8 cellular contexts compared by ENCODE assay signal in the genomic region with DNA sequence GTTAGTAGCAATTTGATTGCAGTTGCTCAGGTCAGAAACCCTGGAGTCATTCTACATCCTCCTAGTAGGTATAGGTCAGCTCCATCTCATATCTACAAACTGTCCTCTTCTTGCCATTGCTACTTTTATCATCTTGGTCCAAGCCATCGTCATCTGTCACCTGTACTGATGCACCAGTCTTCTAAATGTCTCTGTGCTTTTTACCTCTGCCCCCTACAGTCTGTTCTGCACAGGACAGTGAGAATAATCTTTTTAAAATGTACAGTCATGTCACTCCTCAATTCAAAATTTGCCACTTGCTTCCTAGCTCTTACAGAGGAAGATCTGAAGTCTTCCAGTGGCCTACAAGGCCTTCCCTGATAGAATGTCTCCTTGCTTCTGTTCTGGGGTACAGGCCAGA. TPM values are rescaled to one million over a fixed set of nuclear protein-coding genes. Genes with fewer than 3 reads are reported as not detected.
DNase-seq lines count a peak whose midpoint lies in the region; ATAC-seq and TF ChIP-seq lines count a peak whose summit lies in the region.

No MANE protein-coding gene starts in this region.

- H3K27ac ChIP-seq in hepatocyte (no peak overlapping the region), transverse colon (no peak overlapping the region)

- no peaks in the 10 kb centered on the region for H4K20me1 ChIP-seq in hepatocyte (ENCODE audit: insufficient read depth, poor library complexity, severe bottlenecking)

- WGBS in hepatocyte (ENCODE audit: low lambda C conversion rate, missing lambda C conversion rate), result 100% methylated on average over 1 of the region's 1 CpG
- WGBS in transverse colon (ENCODE audit: low coverage in 1 of 2), 2 donors, result 50 to 88% methylated on average over 1 of the region's 1 CpG

- H3K27me3 Mint-ChIP-seq in WTC11 (ENCODE audit: low read depth), result no peaks in the 10 kb centered on the region

- peak; percentile 41; the same call in 1 of the 2 replicates for TF ChIP-seq CTCF in GM12875 (IDR thresholded peaks at IDR 0.05; ENCODE audit: borderline replicate concordance, insufficient read depth, low read depth, low read length)
- TF ChIP-seq CTCF in LNCAP (IDR thresholded peaks at IDR 0.05), result peak; percentile 44; the same call in 1 of the 2 replicates
- peak; percentile 9 for TF ChIP-seq CTCF in hepatocyte (IDR thresholded peaks at IDR 0.05; ENCODE audit: poor library complexity)
- TF ChIP-seq CTCF in transverse colon (IDR thresholded peaks at IDR 0.05), result no peak
- TF ChIP-seq CTCF in WTC11 (IDR thresholded peaks at IDR 0.05), result no peak

- POLR2A ChIA-PET in WTC11 (lab: Charles Lee), result no interaction called here

- no peaks in the 10 kb centered on the region for H3K27me3 ChIP-seq in hepatocyte
- H3K27me3 ChIP-seq in transverse colon, result no peaks in the 10 kb centered on the region

- H3K9me3 Mint-ChIP-seq in WTC11, result peaks cover 19% of the 10 kb centered on the region

- no peaks in the 10 kb centered on the region for H3K9me2 ChIP-seq in hepatocyte (replicated peaks; ENCODE audit: insufficient read depth)

- CTCF ChIA-PET in WTC11 (lab: Charles Lee), result interaction anchor here (1.9 kb wide), 1 partner anchor 21 kb away, joined by 6 read pairs; no protein-coding TSS in a partner anchor

- no peak overlapping the region for H2AFZ ChIP-seq in hepatocyte

- no peak for TF ChIP-seq EP300 in transverse colon (IDR thresholded peaks at IDR 0.05; ENCODE audit: low read depth)

- 0 out of 2 replicates have a peak, but pooled peaks cover 4% of the 10 kb centered on the region for H3K4me1 Mint-ChIP-seq in WTC11

- no peak for DNase-seq in hepatocyte (ENCODE audit: low spot score)
- no peak for DNase-seq in transverse colon
- no peak for DNase-seq in WTC11 (ENCODE audit: low spot score)
- no peak for DNase-seq in NCI-H345 (lab: John Stamatoyannopoulos, UW)
- DNase-seq in EL, result no peak

- H3K9me3 ChIP-seq in hepatocyte (ENCODE audit: low read depth) (no peaks in the 10 kb centered on the region), transverse colon (no peaks in the 10 kb centered on the region)

- no peak for TF ChIP-seq POLR2A in transverse colon (IDR thresholded peaks at IDR 0.05)

- H3K36me3 Mint-ChIP-seq in WTC11, result peaks cover 22% of the 10 kb centered on the region

- H3K4me1 ChIP-seq in hepatocyte (ENCODE audit: insufficient read depth) (no peaks in the 10 kb centered on the region), transverse colon (peaks cover 0 to under 1% (median 0%) of the 10 kb centered on the region in 4 donors)

- peak; percentile 72 for ATAC-seq in GM21528 (IDR thresholded peaks at IDR 0.05; ENCODE audit: low FRiP score, unreplicated experiment)
- ATAC-seq in WTC11, result no peak; the same call in 1 of the 2 replicates

- intact Hi-C loops in transverse colon (cut with DNase I; ENCODE audit: low total_unique reads), result loop anchor here (10.0 kb wide), 1 partner anchor 55 kb away; the partner anchor contains the start of gene PAIP1

- H3K79me2 ChIP-seq in hepatocyte, result peaks cover 32% of the 10 kb centered on the region

- H3K27ac Mint-ChIP-seq in WTC11, result no peak overlapping the region

- in situ Hi-C loops in transverse colon (cut with MboI; ENCODE audit: low pct_ligation_motif_present in 1 of 4, low pct_unique_long_range_greater_than_20kb in 1 of 4, low sequenced_read_pairs in 3 of 4), result no loop called here

- H3K4me2 ChIP-seq in hepatocyte, result no peak overlapping the region

- no peak overlapping the region for H3K4me3 ChIP-seq in GM12875 (ENCODE audit: low read depth, low read length)
- H3K4me3 ChIP-seq in hepatocyte, result no peak overlapping the region
- H3K4me3 ChIP-seq in transverse colon, result no peak overlapping the region

- H3K36me3 ChIP-seq in hepatocyte (replicated peaks; ENCODE audit: insufficient read depth, low read depth) (no peaks in the 10 kb centered on the region), transverse colon (peaks cover 0 to 36% (median 16%) of the 10 kb centered on the region in 4 donors)

- no peak overlapping the region for H3K4me3 Mint-ChIP-seq in WTC11

TF ChIP-seq in WTC11, 78 proteins besides CTCF, POLR2A, EP300 and RAD21:
- TF ChIP-seq, protein P1, sequence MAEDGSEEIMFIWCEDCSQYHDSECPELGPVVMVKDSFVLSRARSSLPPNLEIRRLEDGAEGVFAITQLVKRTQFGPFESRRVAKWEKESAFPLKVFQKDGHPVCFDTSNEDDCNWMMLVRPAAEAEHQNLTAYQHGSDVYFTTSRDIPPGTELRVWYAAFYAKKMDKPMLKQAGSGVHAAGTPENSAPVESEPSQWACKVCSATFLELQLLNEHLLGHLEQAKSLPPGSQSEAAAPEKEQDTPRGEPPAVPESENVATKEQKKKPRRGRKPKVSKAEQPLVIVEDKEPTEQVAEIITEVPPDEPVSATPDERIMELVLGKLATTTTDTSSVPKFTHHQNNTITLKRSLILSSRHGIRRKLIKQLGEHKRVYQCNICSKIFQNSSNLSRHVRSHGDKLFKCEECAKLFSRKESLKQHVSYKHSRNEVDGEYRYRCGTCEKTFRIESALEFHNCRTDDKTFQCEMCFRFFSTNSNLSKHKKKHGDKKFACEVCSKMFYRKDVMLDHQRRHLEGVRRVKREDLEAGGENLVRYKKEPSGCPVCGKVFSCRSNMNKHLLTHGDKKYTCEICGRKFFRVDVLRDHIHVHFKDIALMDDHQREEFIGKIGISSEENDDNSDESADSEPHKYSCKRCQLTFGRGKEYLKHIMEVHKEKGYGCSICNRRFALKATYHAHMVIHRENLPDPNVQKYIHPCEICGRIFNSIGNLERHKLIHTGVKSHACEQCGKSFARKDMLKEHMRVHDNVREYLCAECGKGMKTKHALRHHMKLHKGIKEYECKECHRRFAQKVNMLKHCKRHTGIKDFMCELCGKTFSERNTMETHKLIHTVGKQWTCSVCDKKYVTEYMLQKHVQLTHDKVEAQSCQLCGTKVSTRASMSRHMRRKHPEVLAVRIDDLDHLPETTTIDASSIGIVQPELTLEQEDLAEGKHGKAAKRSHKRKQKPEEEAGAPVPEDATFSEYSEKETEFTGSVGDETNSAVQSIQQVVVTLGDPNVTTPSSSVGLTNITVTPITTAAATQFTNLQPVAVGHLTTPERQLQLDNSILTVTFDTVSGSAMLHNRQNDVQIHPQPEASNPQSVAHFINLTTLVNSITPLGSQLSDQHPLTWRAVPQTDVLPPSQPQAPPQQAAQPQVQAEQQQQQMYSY (CRISPR knock-in tag; IDR thresholded peaks at IDR 0.05), result no peak
- TF ChIP-seq FOXK1 (CRISPR knock-in tag; IDR thresholded peaks at IDR 0.05), result no peak
- no peak for TF ChIP-seq CREM (CRISPR knock-in tag; IDR thresholded peaks at IDR 0.05)
- no peak for TF ChIP-seq TCF7 (CRISPR knock-in tag; IDR thresholded peaks at IDR 0.05; ENCODE audit: low read depth)
- TF ChIP-seq EMX1 (CRISPR knock-in tag; IDR thresholded peaks at IDR 0.05), result no peak
- TF ChIP-seq SOX15 (CRISPR knock-in tag; IDR thresholded peaks at IDR 0.05), result no peak
- TF ChIP-seq, protein P2, sequence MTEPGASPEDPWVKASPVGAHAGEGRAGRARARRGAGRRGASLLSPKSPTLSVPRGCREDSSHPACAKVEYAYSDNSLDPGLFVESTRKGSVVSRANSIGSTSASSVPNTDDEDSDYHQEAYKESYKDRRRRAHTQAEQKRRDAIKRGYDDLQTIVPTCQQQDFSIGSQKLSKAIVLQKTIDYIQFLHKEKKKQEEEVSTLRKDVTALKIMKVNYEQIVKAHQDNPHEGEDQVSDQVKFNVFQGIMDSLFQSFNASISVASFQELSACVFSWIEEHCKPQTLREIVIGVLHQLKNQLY (CRISPR knock-in tag; IDR thresholded peaks at IDR 0.05), result no peak
- TF ChIP-seq, protein P3, sequence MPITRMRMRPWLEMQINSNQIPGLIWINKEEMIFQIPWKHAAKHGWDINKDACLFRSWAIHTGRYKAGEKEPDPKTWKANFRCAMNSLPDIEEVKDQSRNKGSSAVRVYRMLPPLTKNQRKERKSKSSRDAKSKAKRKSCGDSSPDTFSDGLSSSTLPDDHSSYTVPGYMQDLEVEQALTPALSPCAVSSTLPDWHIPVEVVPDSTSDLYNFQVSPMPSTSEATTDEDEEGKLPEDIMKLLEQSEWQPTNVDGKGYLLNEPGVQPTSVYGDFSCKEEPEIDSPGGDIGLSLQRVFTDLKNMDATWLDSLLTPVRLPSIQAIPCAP (CRISPR knock-in tag; IDR thresholded peaks at IDR 0.05), result no peak
- TF ChIP-seq JUN (CRISPR knock-in tag; IDR thresholded peaks at IDR 0.05), result no peak

RNA-seq across cellular contexts. Expression of gene NNT, which starts 6.8 kb away (rescaled TPM):
- total RNA-seq in hepatocyte (90.8 and 102 TPM in 2 replicates), transverse colon (10 to 100 TPM; 21.9 to 93.0 (median 48.8) TPM), WTC11 (2021) (32.0 to 37.6 TPM (median 33.1 TPM) in 3 replicates)
- 49.9 and 55.3 TPM in 2 replicates for polyA plus RNA-seq in hepatocyte

RNA-seq across cellular contexts. Expression of gene PAIP1, which starts 52.9 kb away (rescaled TPM):
- 131 and 140 TPM in 2 replicates for total RNA-seq in hepatocyte
- 123 and 128 TPM in 2 replicates for polyA plus RNA-seq in hepatocyte
- total RNA-seq in transverse colon, result 10 to 100 TPM; 17.1 to 61.4 (median 46.3) TPM
- 82.5 to 85.2 TPM (median 83.5 TPM) in 3 replicates for total RNA-seq in WTC11 (2021)

Comparison
In these comparisons a context has a peak if more than half of its experiments do, and no peak if none do; other contexts are left out.
1. CTCF ChIP-seq: peak in GM12875 (single experiment), LNCAP (single experiment) and hepatocyte (single experiment); none in transverse colon (0 of 5) and WTC11 (single experiment).